Comparison of ENCODE assay signal across 18 cellular contexts in genomic region chr5:72485366-72486052, GRCh38. TPM values are rescaled to one million over a fixed set of nuclear protein-coding genes. Genes with fewer than 3 reads are reported as not detected.
DNase-seq lines count a peak whose midpoint lies in the region; ATAC-seq, FAIRE-seq and TF ChIP-seq lines count a peak whose summit lies in the region.
"Had no signal": no experiment of that assay in that cellular context is flagged by ENCODE, and none has a peak within 500 bp of the region (broad histone marks: within the 10 kb centered on the region; RNA-seq: fewer than 3 reads in every experiment).

No MANE protein-coding gene starts in this region.

- ATAC-seq in K562: no peak

- no peaks in the 10 kb centered on the region for H3K9me3 ChIP-seq in K562 (replicated peaks; ENCODE audit: control insufficient read depth, insufficient read depth, low read depth, low read length)
- no peaks in the 10 kb centered on the region for H3K9me3 ChIP-seq in iPS-18a (ENCODE audit: control insufficient read depth, low read depth, low read length)
- no peaks in the 10 kb centered on the region for H3K9me3 ChIP-seq in spleen
- H3K9me3 ChIP-seq: SJSA1 had no signal

- POLR2A ChIA-PET in K562 (lab: Yijun Ruan, JAX): no interaction called here

- TF ChIP-seq RAD21 in K562 (CRISPR knock-in tag; conservative IDR thresholded peaks at IDR 0.05 in 1 of 2, IDR thresholded peaks at IDR 0.05 in 1 of 2): no peak

- TF ChIP-seq POLR2A in K562 (conservative IDR thresholded peaks at IDR 0.05) (no peak), spleen (IDR thresholded peaks at IDR 0.05) (no peak)

- H3K9ac ChIP-seq in K562 (ENCODE audit: insufficient read depth in 1 of 2, low read depth in 2 of 2, low read length in 2 of 2): no peak overlapping the region; a peak in 1 of 4 replicates
- peak overlapping the region; percentile 47 for H3K9ac ChIP-seq in iPS-18a (ENCODE audit: low read length)

- H3K27ac ChIP-seq in K562 (ENCODE audit: extremely low read depth, low read depth, low read length) (no peak overlapping the region), iPS-18a (ENCODE audit: low read length) (peak overlapping the region; percentile 48), spleen (peak overlapping the region in 5 of 8 donors; percentile 3 to 74 (median 47))
- H3K27ac ChIP-seq: SJSA1 had no signal

- no peak overlapping the region for H3K4me3 ChIP-seq in K562
- no peak overlapping the region for H3K4me3 ChIP-seq in iPS-18a (ENCODE audit: low read length)
- H3K4me3 ChIP-seq in spleen: no peak overlapping the region
- H3K4me3 ChIP-seq: SJSA1 had no signal

- no peaks in the 10 kb centered on the region for H3K79me2 ChIP-seq in K562 (ENCODE audit: control insufficient read depth, insufficient read depth, low read length)

- H3K4me2 ChIP-seq in K562 (ENCODE audit: insufficient read depth, low read length): no peak overlapping the region

- H3K4me1 ChIP-seq in K562 (replicated peaks in 1 of 2; ENCODE audit: control insufficient read depth in 2 of 2, insufficient read depth in 2 of 2, low read length in 2 of 2) (peaks cover 0 to 7% of the 10 kb centered on the region in 2 experiments; a peak in 1 of 5 replicates), iPS-18a (ENCODE audit: control insufficient read depth, low read depth, low read length) (peaks cover 15% of the 10 kb centered on the region), spleen (peaks cover 0 to 20% (median 8%) of the 10 kb centered on the region in 6 donors)

- H3K9me1 ChIP-seq in K562 (ENCODE audit: control insufficient read depth, insufficient read depth, low read length): no peaks in the 10 kb centered on the region

- peak overlapping the region; percentile 60; the same call in 1 of the 2 replicates for H2AFZ ChIP-seq in K562 (ENCODE audit: low read depth, low read length)

- intact Hi-C loops in K562 (cut with micrococcal nuclease) (no loop called here), spleen (cut with DNase I; ENCODE audit: low total_unique reads) (no loop called here), posterior vena cava (cut with DNase I) (no loop called here)

- H3K27me3 ChIP-seq in K562 (ENCODE audit: control insufficient read depth in 2 of 2, insufficient read depth in 2 of 2, low read length in 2 of 2): no peaks in the 10 kb centered on the region; a peak in 1 of 5 replicates
- H3K27me3 ChIP-seq in iPS-18a (ENCODE audit: control insufficient read depth, insufficient read depth, low read length): no peaks in the 10 kb centered on the region
- no peaks in the 10 kb centered on the region for H3K27me3 ChIP-seq in spleen (replicated peaks in 1 of 7)
- H3K27me3 ChIP-seq: SJSA1 had no signal

- TF ChIP-seq EP300 in K562 (IDR thresholded peaks at IDR 0.05; ENCODE audit: low read length): no peak

- in situ Hi-C loops in K562 (cut with MboI): no loop called here

- DNase-seq in LHCN-M2 (ENCODE audit: low read depth) (peak; percentile 68), K562 (ENCODE audit: extremely low read depth in 1 of 4, low spot score in 3 of 4) (no peak), spleen (no peak), OCI-M1 (lab: John Stamatoyannopoulos, UW) (no peak), posterior vena cava (ENCODE audit: low spot score) (no peak)
- DNase-seq in activated T-cell treated with anti-CD3 and anti-CD28 coated beads, Interleukin-2, amount 50 U/mL, for 1 hour: no peak
- DNase-seq: activated CD4-positive, CD25-positive, alpha-beta regulatory T cell treated with anti-CD3 and anti-CD28 coated beads, Interleukin-2, amount 50 U/mL, for 72 hours; activated gamma-delta T cell; amniotic stem cell; immature natural killer cell; NCI-H1092; right cardiac atrium; stimulated activated CD4-positive, alpha-beta T cell treated with anti-CD3 and anti-CD28 coated beads, Interleukin-2, amount 100 ng/mL, for 24 hours had no signal

- CTCF ChIA-PET in K562 (lab: Yijun Ruan, JAX; ENCODE audit: low intra/inter-chr PET ratio): no interaction called here

- no TSS peak for BruUV-seq in K562 (replicated peaks; lab: Mats Ljungman, UMichigan)

- no peaks in the 10 kb centered on the region for H4K20me1 ChIP-seq in K562 (replicated peaks; ENCODE audit: control insufficient read depth, insufficient read depth, low read length)

- H3K36me3 ChIP-seq in K562 (ENCODE audit: control insufficient read depth, insufficient read depth, low read length): no peaks in the 10 kb centered on the region
- no peaks in the 10 kb centered on the region for H3K36me3 ChIP-seq in iPS-18a (ENCODE audit: control insufficient read depth, low read depth, low read length)
- peaks cover 0 to 16% (median 0%) of the 10 kb centered on the region in 6 donors for H3K36me3 ChIP-seq in spleen
- H3K36me3 ChIP-seq: SJSA1 had no signal

- no peak for TF ChIP-seq CTCF in K562 (IDR thresholded peaks at IDR 0.05 in 2 of 3, conservative IDR thresholded peaks at IDR 0.05 in 1 of 3; ENCODE audit: insufficient read depth in 2 of 3, low read depth in 1 of 3, low read length in 3 of 3)
- TF ChIP-seq CTCF in spleen (IDR thresholded peaks at IDR 0.05 in 8 of 11, conservative IDR thresholded peaks at IDR 0.05 in 3 of 11): no peak

- WGBS in K562 (ENCODE audit: insufficient coverage, low coverage, missing lambda C conversion rate): 53% methylated on average over 8 of the region's 8 CpGs
- 73 to 92% (median 84%) methylated on average over 8 of the region's 8 CpGs for WGBS in spleen, 5 donors

- no peak for FAIRE-seq in K562 (lab: Jason Lieb, UNC)
- FAIRE-seq: endometrium had no signal

TF ChIP-seq in K562, 482 proteins besides CTCF, POLR2A, EP300 and RAD21:
- TF ChIP-seq SMAD3 (CRISPR knock-in tag; conservative IDR thresholded peaks at IDR 0.05): no peak
- no peak for TF ChIP-seq GABPB1 (CRISPR knock-in tag; IDR thresholded peaks at IDR 0.05)
- TF ChIP-seq NFIC (IDR thresholded peaks at IDR 0.05): no peak
- TF ChIP-seq RB1 (IDR thresholded peaks at IDR 0.05; ENCODE audit: low read depth): no peak
- no peak for TF ChIP-seq CEBPG (CRISPR knock-in tag; IDR thresholded peaks at IDR 0.05)
- no peak for TF ChIP-seq CEBPG (tag; conservative IDR thresholded peaks at IDR 0.05 in 1 of 2, IDR thresholded peaks at IDR 0.05 in 1 of 2)
- no peak for TF ChIP-seq ZNF316 (IDR thresholded peaks at IDR 0.05)
- no peak for TF ChIP-seq HMGN3 (IDR thresholded peaks at IDR 0.05; ENCODE audit: borderline replicate concordance, extremely low read depth, insufficient read length, low read depth, low read length)

RNA-seq across cellular contexts. Expression of gene ZNF366, which starts 21.7 kb away (rescaled TPM):
- 0.23 TPM in 1 of 2 replicates, not detected in the other for total RNA-seq in LHCN-M2 (2014; rRNA removed)
- polyA plus RNA-seq in LHCN-M2 (2012): 0.18 TPM
- not detected in 2 replicates for total RNA-seq in K562 (2011; cell fraction: chromatin; rRNA removed; ENCODE audit: low replicate concordance)
- not detected in 2 replicates for total RNA-seq in K562 (2011; cell fraction: nucleolus; rRNA removed)
- not detected in 2 replicates for total RNA-seq in K562 (2011; cell fraction: nucleoplasm; rRNA removed)
- not detected in 2 replicates for total RNA-seq in K562 (2014; rRNA removed)
- total RNA-seq in K562 (2014; rRNA removed; fragmentation: Illumina TruSeq; extraction: Trizol): not detected in 2 replicates
- total RNA-seq in K562 (2015; rRNA removed; fragmentation: Illumina TruSeq; extraction: Trizol): not detected in 2 replicates
- total RNA-seq in K562 (2021): not detected in 2 replicates
- polyA plus RNA-seq in K562 (2011; rRNA removed): not detected in 2 replicates
- polyA plus RNA-seq in K562 (2011; cell fraction: cytosol; rRNA removed): not detected in 2 replicates
- not detected in 2 replicates for polyA plus RNA-seq in K562 (2011; cell fraction: nucleus; rRNA removed)
- not detected in 2 replicates for polyA plus RNA-seq in K562 (2012)
- not detected in 2 replicates for polyA plus RNA-seq in K562 (2014; fragmentation: Illumina TruSeq; extraction: Trizol)
- polyA plus RNA-seq in K562 (2014; fragmentation: Nextera tagmentation; extraction: Ambion mirVana): not detected
- polyA plus RNA-seq in K562 (2014; rRNA removed): not detected in 2 replicates
- polyA minus RNA-seq in K562 (2011; rRNA and poly(A)+ RNA removed): not detected in 2 replicates
- not detected in 2 replicates for polyA minus RNA-seq in K562 (2011; cell fraction: cytosol; rRNA and poly(A)+ RNA removed)
- polyA minus RNA-seq in K562 (2011; cell fraction: nucleus; rRNA and poly(A)+ RNA removed): not detected in 2 replicates
- 10 to 100 TPM in 5 of 7 donors, 1 to 10 TPM in 2; 8.1 to 19.8 (median 14.7) TPM for total RNA-seq in spleen
- 1 to 10 TPM in 1 of 3 donors, under 1 TPM in 2; 0.26 to 2.3 (median 0.38) TPM for polyA plus RNA-seq in spleen
- total RNA-seq in posterior vena cava: 1 to 10 TPM; 5.0 to 5.1 TPM
- total RNA-seq: NCI-H460, SJSA1 had no signal
- polyA plus RNA-seq: IgD-negative memory B cell had no signal
